In the genomic region with DNA sequence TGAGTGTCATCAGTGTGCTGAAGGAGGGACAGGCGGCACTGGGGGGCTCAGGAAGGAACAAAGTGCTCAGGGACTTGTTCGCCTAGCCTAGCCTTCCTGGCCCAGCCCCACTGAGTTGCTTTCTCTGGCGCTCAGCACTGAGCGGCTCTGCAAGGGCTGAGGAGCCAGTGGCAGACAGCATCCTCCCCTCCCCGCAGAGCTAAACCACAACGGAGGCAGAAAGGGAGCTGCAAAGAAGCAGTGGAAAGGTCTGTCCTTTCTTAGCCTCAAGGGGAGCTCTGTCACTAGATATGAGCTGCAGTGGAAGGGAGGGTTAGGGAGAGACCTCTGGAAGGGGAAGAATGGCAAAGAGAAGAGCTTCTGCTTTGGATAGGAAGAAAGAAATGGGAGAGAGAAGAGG, we compare ENCODE assay signal across 2 cellular contexts.
TF ChIP-seq lines count a peak whose summit lies in the region.

No MANE protein-coding gene starts in this region.

TF ChIP-seq in SK-N-SH, 30 proteins besides CTCF, POLR2A, EP300 and RAD21:
- peak; percentile 47; the same call in 1 of the 2 replicates for TF ChIP-seq SMC3 (IDR thresholded peaks at IDR 0.05; ENCODE audit: low read depth, low read length)
- peak; percentile 92 for TF ChIP-seq CHD2 (IDR thresholded peaks at IDR 0.05; ENCODE audit: low read length, partially characterized antibody)
- TF ChIP-seq RFX5 (IDR thresholded peaks at IDR 0.05; ENCODE audit: low read length): no peak
- no peak for TF ChIP-seq NRF1 (IDR thresholded peaks at IDR 0.05; ENCODE audit: low read depth, low read length)
- no peak for TF ChIP-seq MXI1 (IDR thresholded peaks at IDR 0.05; ENCODE audit: low read depth, low read length)
- TF ChIP-seq, protein P1, sequence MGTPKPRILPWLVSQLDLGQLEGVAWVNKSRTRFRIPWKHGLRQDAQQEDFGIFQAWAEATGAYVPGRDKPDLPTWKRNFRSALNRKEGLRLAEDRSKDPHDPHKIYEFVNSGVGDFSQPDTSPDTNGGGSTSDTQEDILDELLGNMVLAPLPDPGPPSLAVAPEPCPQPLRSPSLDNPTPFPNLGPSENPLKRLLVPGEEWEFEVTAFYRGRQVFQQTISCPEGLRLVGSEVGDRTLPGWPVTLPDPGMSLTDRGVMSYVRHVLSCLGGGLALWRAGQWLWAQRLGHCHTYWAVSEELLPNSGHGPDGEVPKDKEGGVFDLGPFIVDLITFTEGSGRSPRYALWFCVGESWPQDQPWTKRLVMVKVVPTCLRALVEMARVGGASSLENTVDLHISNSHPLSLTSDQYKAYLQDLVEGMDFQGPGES (IDR thresholded peaks at IDR 0.05; ENCODE audit: low read depth, low read length): no peak
- no peak for TF ChIP-seq ELF1 (IDR thresholded peaks at IDR 0.05)
- no peak for TF ChIP-seq TCF12 (IDR thresholded peaks at IDR 0.05)
- TF ChIP-seq NFIC (IDR thresholded peaks at IDR 0.05; ENCODE audit: borderline replicate concordance): peak; percentile 21; the same call in 1 of the 2 replicates
- no peak for TF ChIP-seq SIN3A (IDR thresholded peaks at IDR 0.05; ENCODE audit: borderline replicate concordance, low read depth, low read length)
- TF ChIP-seq, protein P2, sequence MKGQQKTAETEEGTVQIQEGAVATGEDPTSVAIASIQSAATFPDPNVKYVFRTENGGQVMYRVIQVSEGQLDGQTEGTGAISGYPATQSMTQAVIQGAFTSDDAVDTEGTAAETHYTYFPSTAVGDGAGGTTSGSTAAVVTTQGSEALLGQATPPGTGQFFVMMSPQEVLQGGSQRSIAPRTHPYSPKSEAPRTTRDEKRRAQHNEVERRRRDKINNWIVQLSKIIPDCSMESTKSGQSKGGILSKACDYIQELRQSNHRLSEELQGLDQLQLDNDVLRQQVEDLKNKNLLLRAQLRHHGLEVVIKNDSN (IDR thresholded peaks at IDR 0.05; ENCODE audit: borderline replicate concordance, low read depth): no peak
- TF ChIP-seq, protein P3, sequence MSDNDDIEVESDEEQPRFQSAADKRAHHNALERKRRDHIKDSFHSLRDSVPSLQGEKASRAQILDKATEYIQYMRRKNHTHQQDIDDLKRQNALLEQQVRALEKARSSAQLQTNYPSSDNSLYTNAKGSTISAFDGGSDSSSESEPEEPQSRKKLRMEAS (IDR thresholded peaks at IDR 0.05; ENCODE audit: low read depth): no peak
- no peak for TF ChIP-seq RXRA (IDR thresholded peaks at IDR 0.05; ENCODE audit: borderline replicate concordance, low read depth)
- no peak for TF ChIP-seq EZH2phosphoT487 (IDR thresholded peaks at IDR 0.05; ENCODE audit: borderline replicate concordance, low read depth)
- TF ChIP-seq POLR2AphosphoS5 (IDR thresholded peaks at IDR 0.05; ENCODE audit: low read depth, low read length): peak; percentile 40; the same call in 1 of the 2 replicates
- no peak for TF ChIP-seq JUND (IDR thresholded peaks at IDR 0.05)
- peak; percentile 21; the same call in 1 of the 2 replicates for TF ChIP-seq RCOR1 (IDR thresholded peaks at IDR 0.05; ENCODE audit: low read length)
- TF ChIP-seq FOSL2 (IDR thresholded peaks at IDR 0.05; ENCODE audit: borderline replicate concordance, low read depth): no peak
- no peak for TF ChIP-seq TAF1 (IDR thresholded peaks at IDR 0.05; ENCODE audit: borderline replicate concordance, low read depth, low read length)
- TF ChIP-seq, protein P4, sequence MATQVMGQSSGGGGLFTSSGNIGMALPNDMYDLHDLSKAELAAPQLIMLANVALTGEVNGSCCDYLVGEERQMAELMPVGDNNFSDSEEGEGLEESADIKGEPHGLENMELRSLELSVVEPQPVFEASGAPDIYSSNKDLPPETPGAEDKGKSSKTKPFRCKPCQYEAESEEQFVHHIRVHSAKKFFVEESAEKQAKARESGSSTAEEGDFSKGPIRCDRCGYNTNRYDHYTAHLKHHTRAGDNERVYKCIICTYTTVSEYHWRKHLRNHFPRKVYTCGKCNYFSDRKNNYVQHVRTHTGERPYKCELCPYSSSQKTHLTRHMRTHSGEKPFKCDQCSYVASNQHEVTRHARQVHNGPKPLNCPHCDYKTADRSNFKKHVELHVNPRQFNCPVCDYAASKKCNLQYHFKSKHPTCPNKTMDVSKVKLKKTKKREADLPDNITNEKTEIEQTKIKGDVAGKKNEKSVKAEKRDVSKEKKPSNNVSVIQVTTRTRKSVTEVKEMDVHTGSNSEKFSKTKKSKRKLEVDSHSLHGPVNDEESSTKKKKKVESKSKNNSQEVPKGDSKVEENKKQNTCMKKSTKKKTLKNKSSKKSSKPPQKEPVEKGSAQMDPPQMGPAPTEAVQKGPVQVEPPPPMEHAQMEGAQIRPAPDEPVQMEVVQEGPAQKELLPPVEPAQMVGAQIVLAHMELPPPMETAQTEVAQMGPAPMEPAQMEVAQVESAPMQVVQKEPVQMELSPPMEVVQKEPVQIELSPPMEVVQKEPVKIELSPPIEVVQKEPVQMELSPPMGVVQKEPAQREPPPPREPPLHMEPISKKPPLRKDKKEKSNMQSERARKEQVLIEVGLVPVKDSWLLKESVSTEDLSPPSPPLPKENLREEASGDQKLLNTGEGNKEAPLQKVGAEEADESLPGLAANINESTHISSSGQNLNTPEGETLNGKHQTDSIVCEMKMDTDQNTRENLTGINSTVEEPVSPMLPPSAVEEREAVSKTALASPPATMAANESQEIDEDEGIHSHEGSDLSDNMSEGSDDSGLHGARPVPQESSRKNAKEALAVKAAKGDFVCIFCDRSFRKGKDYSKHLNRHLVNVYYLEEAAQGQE (IDR thresholded peaks at IDR 0.05; ENCODE audit: low read depth, low read length): no peak
- TF ChIP-seq, protein P5, sequence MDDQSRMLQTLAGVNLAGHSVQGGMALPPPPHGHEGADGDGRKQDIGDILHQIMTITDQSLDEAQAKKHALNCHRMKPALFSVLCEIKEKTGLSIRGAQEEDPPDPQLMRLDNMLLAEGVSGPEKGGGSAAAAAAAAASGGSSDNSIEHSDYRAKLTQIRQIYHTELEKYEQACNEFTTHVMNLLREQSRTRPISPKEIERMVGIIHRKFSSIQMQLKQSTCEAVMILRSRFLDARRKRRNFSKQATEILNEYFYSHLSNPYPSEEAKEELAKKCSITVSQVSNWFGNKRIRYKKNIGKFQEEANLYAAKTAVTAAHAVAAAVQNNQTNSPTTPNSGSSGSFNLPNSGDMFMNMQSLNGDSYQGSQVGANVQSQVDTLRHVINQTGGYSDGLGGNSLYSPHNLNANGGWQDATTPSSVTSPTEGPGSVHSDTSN (IDR thresholded peaks at IDR 0.05): no peak
- TF ChIP-seq FOXJ3 (CRISPR knock-in tag; IDR thresholded peaks at IDR 0.05): no peak

TF ChIP-seq in K562, 482 proteins besides CTCF, POLR2A, EP300 and RAD21 (continues in another document):
- TF ChIP-seq, protein P6, sequence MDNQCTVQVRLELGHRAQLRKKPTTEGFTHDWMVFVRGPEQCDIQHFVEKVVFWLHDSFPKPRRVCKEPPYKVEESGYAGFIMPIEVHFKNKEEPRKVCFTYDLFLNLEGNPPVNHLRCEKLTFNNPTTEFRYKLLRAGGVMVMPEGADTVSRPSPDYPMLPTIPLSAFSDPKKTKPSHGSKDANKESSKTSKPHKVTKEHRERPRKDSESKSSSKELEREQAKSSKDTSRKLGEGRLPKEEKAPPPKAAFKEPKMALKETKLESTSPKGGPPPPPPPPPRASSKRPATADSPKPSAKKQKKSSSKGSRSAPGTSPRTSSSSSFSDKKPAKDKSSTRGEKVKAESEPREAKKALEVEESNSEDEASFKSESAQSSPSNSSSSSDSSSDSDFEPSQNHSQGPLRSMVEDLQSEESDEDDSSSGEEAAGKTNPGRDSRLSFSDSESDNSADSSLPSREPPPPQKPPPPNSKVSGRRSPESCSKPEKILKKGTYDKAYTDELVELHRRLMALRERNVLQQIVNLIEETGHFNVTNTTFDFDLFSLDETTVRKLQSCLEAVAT (IDR thresholded peaks at IDR 0.05): peak in 1 of 2 experiments; percentile 58; a peak in 1 of 4 replicates
- no peak for TF ChIP-seq KAT8 (IDR thresholded peaks at IDR 0.05; ENCODE audit: low read depth)
- TF ChIP-seq SIN3B (IDR thresholded peaks at IDR 0.05; ENCODE audit: low read depth): no peak
- TF ChIP-seq DPF2 (IDR thresholded peaks at IDR 0.05): no peak
- TF ChIP-seq, protein P7, sequence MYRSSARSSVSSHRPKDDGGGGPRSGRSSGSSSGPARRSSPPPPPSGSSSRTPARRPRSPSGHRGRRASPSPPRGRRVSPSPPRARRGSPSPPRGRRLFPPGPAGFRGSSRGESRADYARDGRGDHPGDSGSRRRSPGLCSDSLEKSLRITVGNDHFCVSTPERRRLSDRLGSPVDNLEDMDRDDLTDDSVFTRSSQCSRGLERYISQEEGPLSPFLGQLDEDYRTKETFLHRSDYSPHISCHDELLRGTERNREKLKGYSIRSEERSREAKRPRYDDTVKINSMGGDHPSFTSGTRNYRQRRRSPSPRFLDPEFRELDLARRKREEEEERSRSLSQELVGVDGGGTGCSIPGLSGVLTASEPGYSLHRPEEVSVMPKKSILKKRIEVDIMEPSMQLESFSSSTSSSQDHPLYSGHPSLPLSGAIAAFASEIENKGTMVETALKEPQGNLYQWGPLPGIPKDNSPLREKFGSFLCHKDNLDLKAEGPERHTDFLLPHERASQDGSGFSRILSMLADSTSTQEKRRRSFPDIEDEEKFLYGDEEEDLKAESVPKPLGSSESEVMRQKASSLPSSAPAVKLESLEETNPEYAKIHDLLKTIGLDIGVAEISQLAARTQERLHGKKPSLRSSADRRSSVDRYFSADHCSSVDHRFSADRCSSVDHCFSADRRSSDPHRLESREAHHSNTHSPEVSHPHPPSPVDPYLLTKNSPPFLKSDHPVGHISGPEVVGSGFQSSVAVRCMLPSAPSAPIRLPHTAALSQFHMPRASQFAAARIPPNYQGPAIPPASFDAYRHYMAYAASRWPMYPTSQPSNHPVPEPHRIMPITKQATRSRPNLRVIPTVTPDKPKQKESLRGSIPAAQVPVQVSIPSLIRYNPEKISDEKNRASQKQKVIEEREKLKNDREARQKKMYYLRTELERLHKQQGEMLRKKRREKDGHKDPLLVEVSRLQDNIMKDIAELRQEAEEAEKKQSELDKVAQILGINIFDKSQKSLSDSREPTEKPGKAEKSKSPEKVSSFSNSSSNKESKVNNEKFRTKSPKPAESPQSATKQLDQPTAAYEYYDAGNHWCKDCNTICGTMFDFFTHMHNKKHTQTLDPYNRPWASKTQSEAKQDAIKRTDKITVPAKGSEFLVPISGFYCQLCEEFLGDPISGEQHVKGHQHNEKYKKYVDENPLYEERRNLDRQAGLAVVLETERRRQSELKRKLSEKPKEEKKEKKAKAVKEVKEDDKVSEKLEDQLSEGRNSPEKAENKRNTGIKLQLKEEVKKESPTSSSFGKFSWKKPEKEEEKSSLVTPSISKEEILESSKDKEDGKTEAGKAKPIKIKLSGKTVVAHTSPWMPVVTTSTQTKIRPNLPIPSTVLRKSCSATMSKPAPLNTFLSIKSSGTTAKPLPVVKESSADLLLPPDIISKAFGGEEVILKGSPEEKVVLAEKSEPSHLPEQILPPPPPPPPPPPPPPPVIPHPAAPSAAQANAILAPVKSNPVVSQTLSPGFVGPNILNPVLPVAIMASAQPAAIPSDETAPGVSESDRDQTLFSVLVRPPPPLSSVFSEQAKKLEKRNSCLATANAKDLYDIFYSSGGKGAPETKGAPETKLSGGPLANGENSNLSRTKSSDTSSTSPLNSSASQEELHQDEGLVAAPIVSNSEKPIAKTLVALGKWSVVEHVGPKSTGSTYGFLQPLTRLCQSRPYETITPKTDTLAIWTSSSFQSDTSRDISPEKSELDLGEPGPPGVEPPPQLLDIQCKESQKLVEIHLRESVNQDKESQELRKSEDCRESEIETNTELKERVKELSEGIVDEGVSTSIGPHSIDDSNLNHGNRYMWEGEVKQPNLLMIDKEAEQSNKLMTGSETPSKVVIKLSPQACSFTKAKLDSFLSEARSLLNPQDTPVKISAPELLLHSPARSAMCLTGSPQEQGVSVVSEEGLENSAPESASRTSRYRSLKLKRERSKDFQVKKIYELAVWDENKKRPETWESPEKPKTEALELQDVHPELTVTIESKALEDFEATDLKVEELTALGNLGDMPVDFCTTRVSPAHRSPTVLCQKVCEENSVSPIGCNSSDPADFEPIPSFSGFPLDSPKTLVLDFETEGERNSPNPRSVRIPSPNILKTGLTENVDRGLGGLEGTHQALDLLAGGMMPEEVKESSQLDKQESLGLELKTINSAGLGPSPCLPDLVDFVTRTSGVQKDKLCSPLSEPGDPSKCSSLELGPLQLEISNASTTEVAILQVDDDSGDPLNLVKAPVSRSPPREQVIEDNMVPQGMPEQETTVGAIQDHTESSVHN (IDR thresholded peaks at IDR 0.05; ENCODE audit: borderline replicate concordance in 1 of 2, low read depth in 1 of 2): no peak
- TF ChIP-seq, protein P8, sequence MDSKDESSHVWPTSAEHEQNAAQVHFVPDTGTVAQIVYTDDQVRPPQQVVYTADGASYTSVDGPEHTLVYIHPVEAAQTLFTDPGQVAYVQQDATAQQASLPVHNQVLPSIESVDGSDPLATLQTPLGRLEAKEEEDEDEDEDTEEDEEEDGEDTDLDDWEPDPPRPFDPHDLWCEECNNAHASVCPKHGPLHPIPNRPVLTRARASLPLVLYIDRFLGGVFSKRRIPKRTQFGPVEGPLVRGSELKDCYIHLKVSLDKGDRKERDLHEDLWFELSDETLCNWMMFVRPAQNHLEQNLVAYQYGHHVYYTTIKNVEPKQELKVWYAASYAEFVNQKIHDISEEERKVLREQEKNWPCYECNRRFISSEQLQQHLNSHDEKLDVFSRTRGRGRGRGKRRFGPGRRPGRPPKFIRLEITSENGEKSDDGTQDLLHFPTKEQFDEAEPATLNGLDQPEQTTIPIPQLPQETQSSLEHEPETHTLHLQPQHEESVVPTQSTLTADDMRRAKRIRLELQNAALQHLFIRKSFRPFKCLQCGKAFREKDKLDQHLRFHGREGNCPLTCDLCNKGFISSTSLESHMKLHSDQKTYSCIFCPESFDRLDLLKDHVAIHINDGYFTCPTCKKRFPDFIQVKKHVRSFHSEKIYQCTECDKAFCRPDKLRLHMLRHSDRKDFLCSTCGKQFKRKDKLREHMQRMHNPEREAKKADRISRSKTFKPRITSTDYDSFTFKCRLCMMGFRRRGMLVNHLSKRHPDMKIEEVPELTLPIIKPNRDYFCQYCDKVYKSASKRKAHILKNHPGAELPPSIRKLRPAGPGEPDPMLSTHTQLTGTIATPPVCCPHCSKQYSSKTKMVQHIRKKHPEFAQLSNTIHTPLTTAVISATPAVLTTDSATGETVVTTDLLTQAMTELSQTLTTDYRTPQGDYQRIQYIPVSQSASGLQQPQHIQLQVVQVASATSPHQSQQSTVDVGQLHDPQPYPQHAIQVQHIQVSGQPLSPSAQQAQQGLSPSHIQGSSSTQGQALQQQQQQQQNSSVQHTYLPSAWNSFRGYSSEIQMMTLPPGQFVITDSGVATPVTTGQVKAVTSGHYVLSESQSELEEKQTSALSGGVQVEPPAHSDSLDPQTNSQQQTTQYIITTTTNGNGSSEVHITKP (IDR thresholded peaks at IDR 0.05; ENCODE audit: partially characterized antibody): peak; percentile 37
- TF ChIP-seq MTF1 (CRISPR knock-in tag; IDR thresholded peaks at IDR 0.05; ENCODE audit: borderline replicate concordance): no peak
- no peak for TF ChIP-seq POLR2AphosphoS2 (IDR thresholded peaks at IDR 0.05; ENCODE audit: low read length)
- no peak for TF ChIP-seq EHMT2 (IDR thresholded peaks at IDR 0.05)
- no peak for TF ChIP-seq TCF7L2 (IDR thresholded peaks at IDR 0.05; ENCODE audit: low read depth, low read length)
- no peak for TF ChIP-seq MIER1 (IDR thresholded peaks at IDR 0.05; ENCODE audit: low read depth)
